Comparison of ENCODE assay signal across 19 cellular contexts in genomic region chr13:112908342-112908741, GRCh38.
DNase-seq lines count a peak whose midpoint lies in the region; ATAC-seq, FAIRE-seq and TF ChIP-seq lines count a peak whose summit lies in the region.
"Had no signal": no experiment of that assay in that cellular context is flagged by ENCODE, and none has a peak within 500 bp of the region (broad histone marks: within the 10 kb centered on the region; RNA-seq: fewer than 3 reads in every experiment).

No MANE protein-coding gene starts in this region.

- TF ChIP-seq CTCF in HepG2 (CRISPR knock-in tag; IDR thresholded peaks at IDR 0.05) = no peak
- TF ChIP-seq CTCF in right lobe of liver (IDR thresholded peaks at IDR 0.05) = no peak
- no peak for TF ChIP-seq CTCF in kidney (IDR thresholded peaks at IDR 0.05; ENCODE audit: borderline replicate concordance, extremely low read depth, insufficient read depth)

- peaks cover 6% of the 10 kb centered on the region for H3K27me3 Mint-ChIP-seq in activated CD4-positive, alpha-beta memory T cell treated with anti-CD3 and anti-CD28 coated beads for 36 hours

- H3K4me3 ChIP-seq in HepG2 (replicated peaks in 1 of 3; ENCODE audit: insufficient read depth in 1 of 3, low read depth in 2 of 3, low read length in 3 of 3) (no peak overlapping the region), right lobe of liver (no peak overlapping the region), kidney (ENCODE audit: low read length in 2 of 2) (no peak overlapping the region)

- 0 out of 2 replicates have a peak overlapping the region, but pooled peaks have one; percentile 42 for H3K4me2 ChIP-seq in HepG2 (ENCODE audit: low read depth, low read length)

- no peak for DNase-seq in HepG2 (ENCODE audit: low spot score)
- DNase-seq in right lobe of liver = no peak
- DNase-seq in KBM-7 = peak; percentile 41
- DNase-seq in kidney = no peak
- DNase-seq in cardiac septum (ENCODE audit: low spot score) = no peak
- DNase-seq in activated CD4-positive, alpha-beta memory T cell treated with anti-CD3 and anti-CD28 coated beads for 36 hours = no peak
- DNase-seq: 8988T, DMS79 treated with DMSO at 0.1 percent for 48 hours, GDM1, NCI-H1436 treated with DMSO at 0.1 percent for 48 hours, NCI-H2081, NCI-H510A treated with DMSO at 0.1 percent for 48 hours had no signal

- H3K4me3 Mint-ChIP-seq in activated CD4-positive, alpha-beta memory T cell treated with anti-CD3 and anti-CD28 coated beads for 36 hours = no peak overlapping the region

- no peak for FAIRE-seq in HepG2 (lab: Jason Lieb, UNC)
- no peak for FAIRE-seq in kidney (lab: Jason Lieb, UNC)
- FAIRE-seq: GM12891, H54, HTR-8/SVneo had no signal

- H3K79me2 ChIP-seq in HepG2 (ENCODE audit: insufficient read depth, low read length) = peaks cover 10% of the 10 kb centered on the region

- H3K27ac Mint-ChIP-seq in activated CD4-positive, alpha-beta memory T cell treated with anti-CD3 and anti-CD28 coated beads for 36 hours = no peak overlapping the region

- no peak for ATAC-seq in HepG2
- no peak for ATAC-seq in right lobe of liver
- ATAC-seq in GM21515 (IDR thresholded peaks at IDR 0.05; ENCODE audit: unreplicated experiment) = no peak
- no peak for ATAC-seq in HG03175 (IDR thresholded peaks at IDR 0.05; ENCODE audit: unreplicated experiment)
- ATAC-seq: Panc1 had no signal

- H3K27ac ChIP-seq in HepG2 (ENCODE audit: extremely low read length, insufficient read depth, low read length) (no peak overlapping the region), right lobe of liver (no peak overlapping the region), kidney (ENCODE audit: low read depth in 2 of 2, low read length in 2 of 2) (peak overlapping the region; percentile 8 to 54)
- H3K27ac ChIP-seq: HL-60 had no signal

- intact Hi-C loops in HepG2 (cut with micrococcal nuclease; ENCODE audit: unreplicated experiment) (no loop called here), right lobe of liver (cut with DNase I) (no loop called here), kidney (cut with DNase I) (no loop called here), cardiac septum (cut with DNase I) (no loop called here)
- intact Hi-C loops in activated CD4-positive, alpha-beta memory T cell treated with anti-CD3 and anti-CD28 coated beads for 36 hours (cut with micrococcal nuclease) = no loop called here

- POLR2A ChIA-PET in HepG2 (lab: Yijun Ruan, JAX) = interaction anchor here (4.1 kb wide), 1 partner anchor 14 kb away, joined by 26 read pairs; no protein-coding TSS in a partner anchor
- POLR2A ChIA-PET in activated CD4-positive, alpha-beta memory T cell treated with anti-CD3 and anti-CD28 coated beads for 36 hours (lab: Charles Lee) = no interaction called here

- H3K36me3 Mint-ChIP-seq in activated CD4-positive, alpha-beta memory T cell treated with anti-CD3 and anti-CD28 coated beads for 36 hours = no peaks in the 10 kb centered on the region

- H3K9me3 ChIP-seq in HepG2 (ENCODE audit: low read length) (no peaks in the 10 kb centered on the region), right lobe of liver (no peaks in the 10 kb centered on the region), kidney (ENCODE audit: control insufficient read depth in 1 of 2, low read length in 2 of 2) (no peaks in the 10 kb centered on the region)

- H2AFZ ChIP-seq in HepG2 (ENCODE audit: low read length) = no peak overlapping the region

- TF ChIP-seq POLR2A in HepG2 (IDR thresholded peaks at IDR 0.05; ENCODE audit: insufficient read depth in 1 of 2, low read depth in 2 of 2, low read length in 2 of 2) = no peak
- TF ChIP-seq POLR2A in right lobe of liver (IDR thresholded peaks at IDR 0.05) = no peak

- H3K36me3 ChIP-seq in HepG2 (replicated peaks in 1 of 2; ENCODE audit: control insufficient read depth in 1 of 2, insufficient read depth in 2 of 2, low read length in 2 of 2) = peaks cover 0 to 10% of the 10 kb centered on the region in 2 experiments; a peak in 3 of 5 replicates
- no peaks in the 10 kb centered on the region for H3K36me3 ChIP-seq in right lobe of liver
- H3K36me3 ChIP-seq in kidney (ENCODE audit: control insufficient read depth in 1 of 2, insufficient read depth in 2 of 2, low read length in 2 of 2) = peaks cover 2 to 10% of the 10 kb centered on the region in 2 donors

- no peak for TF ChIP-seq RAD21 in HepG2 (CRISPR knock-in tag; IDR thresholded peaks at IDR 0.05)

- BruUV-seq in HepG2 (replicated peaks; lab: Mats Ljungman, UMichigan) = no TSS peak

- H3K27me3 ChIP-seq in HepG2 (ENCODE audit: control insufficient read depth in 1 of 2, insufficient read depth in 2 of 2, low read length in 2 of 2) (no peaks in the 10 kb centered on the region), right lobe of liver (no peaks in the 10 kb centered on the region)

- H3K4me1 Mint-ChIP-seq in activated CD4-positive, alpha-beta memory T cell treated with anti-CD3 and anti-CD28 coated beads for 36 hours (ENCODE audit: low read depth) = no peaks in the 10 kb centered on the region

- no peak for TF ChIP-seq EP300 in HepG2 (IDR thresholded peaks at IDR 0.05; ENCODE audit: low read depth in 2 of 2, low read length in 2 of 2)
- no peak for TF ChIP-seq EP300 in HepG2 (CRISPR knock-in tag; IDR thresholded peaks at IDR 0.05; ENCODE audit: borderline replicate concordance)

- in situ Hi-C loops in HepG2 (cut with HindIII; ENCODE audit: extremely low pct_ligation_motif_present, low pct_unique_long_range_greater_than_20kb) (no loop called here), KBM-7 (cut with MboI; ENCODE audit: low pct_unique_long_range_greater_than_20kb, low sequenced_read_pairs) (no loop called here)

- H4K20me1 ChIP-seq in HepG2 (ENCODE audit: insufficient read depth, low read length) = no peaks in the 10 kb centered on the region

- CTCF ChIA-PET in HepG2 (lab: Yijun Ruan, JAX; ENCODE audit: low intra/inter-chr PET ratio, low total read pairs) = no interaction called here
- CTCF ChIA-PET in activated CD4-positive, alpha-beta memory T cell treated with anti-CD3 and anti-CD28 coated beads for 36 hours (lab: Charles Lee) = no interaction called here

- H3K9ac ChIP-seq in HepG2 (ENCODE audit: insufficient read depth, low read depth, low read length) = no peak overlapping the region
- no peak overlapping the region for H3K9ac ChIP-seq in kidney (ENCODE audit: low read length in 2 of 2)

- peaks cover 9% of the 10 kb centered on the region for H3K9me3 Mint-ChIP-seq in activated CD4-positive, alpha-beta memory T cell treated with anti-CD3 and anti-CD28 coated beads for 36 hours

- H3K4me1 ChIP-seq in HepG2 (ENCODE audit: insufficient read depth, low read length) = peaks cover 81% of the 10 kb centered on the region
- H3K4me1 ChIP-seq in right lobe of liver = no peaks in the 10 kb centered on the region
- H3K4me1 ChIP-seq in kidney (ENCODE audit: control insufficient read depth in 1 of 2, insufficient read depth in 1 of 2, low read depth in 1 of 2, low read length in 2 of 2) = peaks cover 25 to 39% of the 10 kb centered on the region in 2 donors

- WGBS in HepG2 (ENCODE audit: low lambda C conversion rate) = 83% methylated on average over 5 of the region's 5 CpGs
- WGBS in right lobe of liver (ENCODE audit: insufficient coverage, low coverage, low lambda C conversion rate, missing lambda C conversion rate) = 81% methylated on average over 3 of the region's 5 CpGs

TF ChIP-seq in HepG2, 621 proteins besides CTCF, POLR2A, EP300 and RAD21:
- no peak for TF ChIP-seq ZNF276 (CRISPR knock-in tag; IDR thresholded peaks at IDR 0.05; ENCODE audit: low read depth)

Comparison
In these comparisons a context has a peak if more than half of its experiments do, and no peak if none do; other contexts are left out.
1. H3K27ac ChIP-seq: peak in kidney (2 of 2); none in HepG2 (single experiment) and right lobe of liver (0 of 3).